Comparison of ENCODE assay signal across 9 cellular contexts in the genomic region with DNA sequence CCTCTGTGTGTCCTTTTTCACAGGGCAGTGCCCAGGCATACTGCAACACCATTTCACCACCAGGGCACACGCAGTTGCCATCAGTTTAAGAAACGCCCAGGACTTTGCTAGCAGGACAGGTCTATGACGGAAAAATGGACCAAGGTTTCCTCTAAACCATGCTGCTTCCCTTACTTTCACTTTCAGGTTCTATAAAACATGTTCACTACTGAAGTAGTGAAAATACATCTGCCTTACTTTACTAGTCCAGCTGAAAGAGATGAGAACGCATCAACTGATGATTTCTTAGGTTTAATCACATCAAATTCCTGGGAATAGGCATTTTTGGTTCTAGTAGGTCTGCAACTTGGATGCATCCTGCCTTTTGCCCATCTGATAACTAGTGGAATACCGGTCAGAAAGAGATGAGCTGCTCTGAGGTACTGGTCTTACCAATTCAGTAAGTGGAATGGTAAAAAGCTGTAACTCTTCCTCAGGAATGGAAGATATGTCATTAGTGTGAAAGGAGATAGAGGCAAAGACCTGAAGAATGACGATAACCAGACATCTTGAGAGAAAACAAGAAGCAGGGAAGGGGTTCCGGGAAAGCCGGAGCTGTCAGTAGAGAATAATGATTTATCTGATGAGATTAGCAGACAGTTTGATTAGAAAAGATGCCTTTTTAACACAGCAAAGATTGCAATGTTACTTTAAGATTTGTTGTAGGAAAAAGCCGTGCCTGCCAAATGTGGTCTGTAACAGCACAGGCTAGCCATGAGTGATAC.
A peak's percentile ranks its signal among the peaks of the same experiment; 100 is the strongest.
DNase-seq lines count a peak whose midpoint lies in the region; ATAC-seq and TF ChIP-seq lines count a peak whose summit lies in the region.
"Had no signal": no experiment of that assay in that cellular context is flagged by ENCODE, and none has a peak within 500 bp of the region (broad histone marks: within the 10 kb centered on the region; RNA-seq: fewer than 3 reads in every experiment).

No MANE protein-coding gene starts in this region.

- peak overlapping the region; percentile 81 for H3K27ac Mint-ChIP-seq in T-helper 17 cell
- no peak overlapping the region for H3K27ac Mint-ChIP-seq in endodermal cell
- peak overlapping the region; percentile 94 to 97 (median 96) for H3K27ac Mint-ChIP-seq in naive B cell

- H3K4me1 Mint-ChIP-seq in T-helper 17 cell = peaks cover 11% of the 10 kb centered on the region
- H3K4me1 Mint-ChIP-seq in endodermal cell = peaks cover 4% of the 10 kb centered on the region
- peaks cover 15 to 34% (median 24%) of the 10 kb centered on the region in 3 donors for H3K4me1 Mint-ChIP-seq in naive B cell

- H3K27me3 Mint-ChIP-seq in T-helper 17 cell (no peaks in the 10 kb centered on the region), endodermal cell (ENCODE audit: insufficient read depth) (no peaks in the 10 kb centered on the region), naive B cell (no peaks in the 10 kb centered on the region)

- H3K9ac ChIP-seq in endodermal cell (ENCODE audit: extremely low read depth, low read length, poor library complexity, severe bottlenecking) = no peak overlapping the region

- H3K9me3 ChIP-seq in T-helper 17 cell (ENCODE audit: control insufficient read depth, low read length, poor library complexity, severe bottlenecking) (no peaks in the 10 kb centered on the region), endodermal cell (ENCODE audit: control insufficient read depth, low read length) (no peaks in the 10 kb centered on the region)

- POLR2A ChIA-PET in HEK293T (lab: Yijun Ruan, JAX) = no interaction called here

- H3K9me3 Mint-ChIP-seq in endodermal cell = no peaks in the 10 kb centered on the region
- no peaks in the 10 kb centered on the region for H3K9me3 Mint-ChIP-seq in naive B cell

- no peak overlapping the region for H3K4me3 ChIP-seq in endodermal cell (ENCODE audit: low read length)

- H3K27ac ChIP-seq in endodermal cell (ENCODE audit: low read depth, low read length) = no peak overlapping the region
- H3K27ac ChIP-seq: VCaP had no signal

- ATAC-seq in GM19351 (IDR thresholded peaks at IDR 0.05; ENCODE audit: unreplicated experiment) = peak; percentile 81
- peak; percentile 87 for ATAC-seq in HG03442 (IDR thresholded peaks at IDR 0.05; ENCODE audit: unreplicated experiment)
- peak; percentile 70 for ATAC-seq in T-helper 17 cell
- peak; percentile 93 to 94 for ATAC-seq in naive B cell (ENCODE audit: low read depth in 2 of 2)

- H3K36me3 Mint-ChIP-seq in T-helper 17 cell (ENCODE audit: low read depth) (no peaks in the 10 kb centered on the region), endodermal cell (ENCODE audit: low read depth) (no peaks in the 10 kb centered on the region), naive B cell (peaks cover 0 to 8% of the 10 kb centered on the region in 2 donors)

- TF ChIP-seq CTCF in endodermal cell (conservative IDR thresholded peaks at IDR 0.05) = peak; percentile 31

- DNase-seq in COR-L47 (lab: John Stamatoyannopoulos, UW) = peak; percentile 48
- no peak for DNase-seq in T-helper 17 cell
- DNase-seq in endodermal cell = no peak
- peak; percentile 57 for DNase-seq in naive B cell
- DNase-seq in 8988T = no peak
- no peak for DNase-seq in HEK293T (ENCODE audit: extremely low spot score)

- no peaks in the 10 kb centered on the region for H3K36me3 ChIP-seq in endodermal cell (ENCODE audit: control insufficient read depth, insufficient read depth, low read length)

- H3K4me3 Mint-ChIP-seq in T-helper 17 cell (peak overlapping the region; percentile 90), endodermal cell (no peak overlapping the region), naive B cell (peak overlapping the region; percentile 84 to 98 (median 94))

- no peaks in the 10 kb centered on the region for H3K27me3 ChIP-seq in endodermal cell (ENCODE audit: control insufficient read depth, insufficient read depth, low read length, poor library complexity, severe bottlenecking)

- CTCF ChIA-PET in HEK293T (lab: Yijun Ruan, JAX) = no interaction called here

- 92 to 93% methylated on average over 9 of the region's 9 CpGs for WGBS in endodermal cell (ENCODE audit: insufficient coverage in 1 of 2, insufficient read length in 1 of 2), 2 experiments

- H3K4me1 ChIP-seq in endodermal cell (ENCODE audit: control insufficient read depth, insufficient read depth, low read length) = no peaks in the 10 kb centered on the region

TF ChIP-seq in HEK293T, 16 proteins besides CTCF, POLR2A, EP300 and RAD21:
- no peak for TF ChIP-seq SP1 (IDR thresholded peaks at IDR 0.05)
- no peak for TF ChIP-seq HDGF (IDR thresholded peaks at IDR 0.05; ENCODE audit: borderline replicate concordance)
- TF ChIP-seq, protein P1, sequence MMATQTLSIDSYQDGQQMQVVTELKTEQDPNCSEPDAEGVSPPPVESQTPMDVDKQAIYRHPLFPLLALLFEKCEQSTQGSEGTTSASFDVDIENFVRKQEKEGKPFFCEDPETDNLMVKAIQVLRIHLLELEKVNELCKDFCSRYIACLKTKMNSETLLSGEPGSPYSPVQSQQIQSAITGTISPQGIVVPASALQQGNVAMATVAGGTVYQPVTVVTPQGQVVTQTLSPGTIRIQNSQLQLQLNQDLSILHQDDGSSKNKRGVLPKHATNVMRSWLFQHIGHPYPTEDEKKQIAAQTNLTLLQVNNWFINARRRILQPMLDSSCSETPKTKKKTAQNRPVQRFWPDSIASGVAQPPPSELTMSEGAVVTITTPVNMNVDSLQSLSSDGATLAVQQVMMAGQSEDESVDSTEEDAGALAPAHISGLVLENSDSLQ (IDR thresholded peaks at IDR 0.05) = no peak
- no peak for TF ChIP-seq FOXK2 (IDR thresholded peaks at IDR 0.05)
- TF ChIP-seq BHLHE40 (IDR thresholded peaks at IDR 0.05; ENCODE audit: borderline replicate concordance) = no peak
- no peak for TF ChIP-seq ELF4 (IDR thresholded peaks at IDR 0.05)
- no peak for TF ChIP-seq ARNT (IDR thresholded peaks at IDR 0.05)
- TF ChIP-seq ZNF384 (IDR thresholded peaks at IDR 0.05) = no peak
- TF ChIP-seq NFRKB (IDR thresholded peaks at IDR 0.05) = no peak
- no peak for TF ChIP-seq SUZ12 (IDR thresholded peaks at IDR 0.05)

Comparison
In these comparisons a context has a peak if more than half of its experiments do, and no peak if none do; other contexts are left out.
1. DNase-seq: peak in COR-L47 (single experiment) and naive B cell (single experiment); none in T-helper 17 cell (0 of 3), endodermal cell (single experiment), 8988T (single experiment) and HEK293T (single experiment).
2. Peak in every context shown above with its lines, with median percentiles within 50 percentile points of each other: ATAC-seq.